Comparison of ENCODE assay signal across 25 cellular contexts in the genomic region with DNA sequence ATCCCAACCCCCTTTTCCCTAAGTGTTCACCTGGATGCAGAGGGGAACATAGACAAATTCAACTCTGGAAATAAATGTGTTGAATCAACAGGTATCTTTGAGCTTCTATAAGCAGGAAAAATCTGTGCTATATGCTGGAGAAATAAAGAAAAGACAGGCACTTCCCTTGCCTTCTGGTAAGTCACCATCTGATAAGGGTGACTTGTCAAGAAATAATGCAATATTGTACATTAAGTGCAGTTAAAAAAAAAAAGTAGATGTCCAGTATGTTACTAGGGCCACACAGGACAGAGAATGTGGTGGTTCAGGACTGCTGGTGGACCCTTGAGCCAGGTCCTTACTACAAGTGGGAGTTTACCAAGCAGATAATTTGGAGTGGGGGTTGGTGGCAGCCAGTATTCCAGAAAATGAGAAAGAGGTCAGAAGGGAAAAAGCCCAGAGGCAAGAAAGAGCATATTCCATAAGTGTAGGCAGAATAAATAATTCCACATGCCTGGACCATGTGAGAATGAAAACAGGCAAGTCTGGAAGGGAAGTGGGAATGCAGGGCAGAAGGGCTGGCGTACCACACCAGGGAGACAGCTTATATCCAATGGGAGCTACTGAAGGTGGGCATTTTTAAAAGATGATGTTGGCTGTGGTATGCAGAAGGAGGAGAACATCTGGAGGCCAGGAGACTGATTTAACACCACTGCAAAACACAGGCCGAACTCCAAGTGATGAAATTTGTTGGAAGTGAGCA.
A peak's percentile ranks its signal among the peaks of the same experiment; 100 is the strongest.
DNase-seq lines count a peak whose midpoint lies in the region; ATAC-seq and TF ChIP-seq lines count a peak whose summit lies in the region.
"Had no signal": no experiment of that assay in that cellular context is flagged by ENCODE, and none has a peak within 500 bp of the region (broad histone marks: within the 10 kb centered on the region; RNA-seq: fewer than 3 reads in every experiment).

No MANE protein-coding gene starts in this region.

- intact Hi-C loops in activated CD4-positive, alpha-beta T cell treated with anti-CD3 and anti-CD28 coated beads for 36 hours (cut with DNase I, micrococcal nuclease), result no loop called here
- intact Hi-C loops in left ventricle myocardium superior (cut with micrococcal nuclease), result no loop called here

- peaks cover 0 to 10% of the 10 kb centered on the region in 2 experiments for H3K36me3 ChIP-seq in mesenchymal stem cell (ENCODE audit: control insufficient read depth in 1 of 2, insufficient read depth in 2 of 2, low read depth in 1 of 2, low read length in 2 of 2)
- H3K36me3 ChIP-seq: BLaER1 treated with 17β-estradiol and CSF1 and Interleukin-3, amounts not matched to agents 10 nM and 100 nM had no signal

- H3K27me3 ChIP-seq in mesenchymal stem cell (ENCODE audit: control insufficient read depth in 1 of 2, insufficient read depth in 1 of 2, low read length in 2 of 2), result no peaks in the 10 kb centered on the region
- H3K27me3 ChIP-seq: BLaER1 treated with 17β-estradiol and CSF1 and Interleukin-3, amounts not matched to agents 10 nM and 100 nM; MG63 had no signal

- no peak overlapping the region for H3K4me2 ChIP-seq in mesenchymal stem cell (ENCODE audit: low read length, poor library complexity, severe bottlenecking)
- H3K4me2 ChIP-seq: BLaER1 treated with 17β-estradiol and CSF1 and Interleukin-3, amounts not matched to agents 10 nM and 100 nM; PC-9 had no signal

- no peak overlapping the region for H2BK5ac ChIP-seq in mesenchymal stem cell (ENCODE audit: low read depth, low read length, poor library complexity, severe bottlenecking)

- H2AFZ ChIP-seq in mesenchymal stem cell (ENCODE audit: low read depth, low read length), result no peak overlapping the region
- H2AFZ ChIP-seq: GM23248, PC-9 had no signal

- H4K8ac ChIP-seq in mesenchymal stem cell (ENCODE audit: low read length), result peak overlapping the region; percentile 61

- H3K9me3 Mint-ChIP-seq in HFFc6, result no peaks in the 10 kb centered on the region; the same call in 1 of the 2 replicates
- H3K9me3 Mint-ChIP-seq in activated CD4-positive, alpha-beta T cell treated with anti-CD3 and anti-CD28 coated beads for 36 hours (ENCODE audit: low read depth), result no peaks in the 10 kb centered on the region
- H3K9me3 Mint-ChIP-seq: CD4-positive, alpha-beta T cell had no signal

- no peaks in the 10 kb centered on the region for H3K4me1 ChIP-seq in mesenchymal stem cell (ENCODE audit: control insufficient read depth, insufficient read depth, low read depth, low read length)

- peak overlapping the region; percentile 23 for H4K91ac ChIP-seq in mesenchymal stem cell (ENCODE audit: low read length)

- peak overlapping the region; percentile 65 for H3K27ac Mint-ChIP-seq in HFFc6
- H3K27ac Mint-ChIP-seq in activated CD4-positive, alpha-beta T cell treated with anti-CD3 and anti-CD28 coated beads for 36 hours, result no peak overlapping the region
- H3K27ac Mint-ChIP-seq: CD4-positive, alpha-beta T cell had no signal

- POLR2A ChIA-PET in activated CD4-positive, alpha-beta T cell treated with anti-CD3 and anti-CD28 coated beads for 36 hours (lab: Charles Lee), result no interaction called here

- no peak overlapping the region for H3K4me3 ChIP-seq in mesenchymal stem cell (ENCODE audit: insufficient read depth in 1 of 2, low read depth in 1 of 2, low read length in 2 of 2)
- H3K4me3 ChIP-seq: BLaER1 treated with 17β-estradiol and CSF1 and Interleukin-3, amounts not matched to agents 10 nM and 100 nM; GM23248; MG63; PC-9 had no signal

- no peak overlapping the region for H2BK120ac ChIP-seq in mesenchymal stem cell (ENCODE audit: low read depth, low read length)

- WGBS in mesenchymal stem cell, result 100% methylated on average over 2 of the region's 2 CpGs

- H3K4me1 Mint-ChIP-seq in HFFc6 (ENCODE audit: low read depth), result peaks cover 71% of the 10 kb centered on the region
- no peaks in the 10 kb centered on the region for H3K4me1 Mint-ChIP-seq in activated CD4-positive, alpha-beta T cell treated with anti-CD3 and anti-CD28 coated beads for 36 hours

- H3K4ac ChIP-seq in mesenchymal stem cell (ENCODE audit: low read depth in 1 of 2, low read length in 2 of 2), result no peak overlapping the region

- H3K23ac ChIP-seq in mesenchymal stem cell (ENCODE audit: low read length in 2 of 2), result no peak overlapping the region

- no peak overlapping the region for H2BK15ac ChIP-seq in mesenchymal stem cell (ENCODE audit: low read depth, poor library complexity, severe bottlenecking)

- H3K27ac ChIP-seq in mesenchymal stem cell (ENCODE audit: low read length, poor library complexity, severe bottlenecking), result no peak overlapping the region
- H3K27ac ChIP-seq: BLaER1 treated with 17β-estradiol and CSF1 and Interleukin-3, amounts not matched to agents 10 nM and 100 nM; GM23248; PC-9 had no signal

- no peak overlapping the region for H3K18ac ChIP-seq in mesenchymal stem cell (ENCODE audit: low read depth in 1 of 2, low read length in 2 of 2)

- H3K9ac ChIP-seq in mesenchymal stem cell (ENCODE audit: low read length), result no peak overlapping the region
- H3K9ac ChIP-seq: BLaER1 treated with 17β-estradiol and CSF1 and Interleukin-3, amounts not matched to agents 10 nM and 100 nM; GM23248 had no signal

- peaks cover 2% of the 10 kb centered on the region; the same call in 1 of the 2 replicates for H3K27me3 Mint-ChIP-seq in HFFc6 (ENCODE audit: insufficient read depth)
- no peaks in the 10 kb centered on the region for H3K27me3 Mint-ChIP-seq in activated CD4-positive, alpha-beta T cell treated with anti-CD3 and anti-CD28 coated beads for 36 hours
- H3K27me3 Mint-ChIP-seq: CD4-positive, alpha-beta T cell had no signal

- H2BK12ac ChIP-seq in mesenchymal stem cell (ENCODE audit: low read length in 2 of 2), result peak overlapping the region; percentile 31 to 87

- H2AK5ac ChIP-seq in mesenchymal stem cell (ENCODE audit: low read length, severe bottlenecking), result no peak overlapping the region

- H3K14ac ChIP-seq in mesenchymal stem cell (ENCODE audit: low read length in 2 of 2), result no peak overlapping the region

- H3K36me3 Mint-ChIP-seq in HFFc6 (ENCODE audit: low read depth), result peaks cover 34% of the 10 kb centered on the region
- no peaks in the 10 kb centered on the region for H3K36me3 Mint-ChIP-seq in activated CD4-positive, alpha-beta T cell treated with anti-CD3 and anti-CD28 coated beads for 36 hours (ENCODE audit: low read depth)

- ATAC-seq in SK-N-SH treated with all-trans-retinoic acid at 6 μM for 48 hours (peak; percentile 23; the same call in 2 of the 3 replicates), left ventricle myocardium superior (no peak)
- ATAC-seq in activated CD4-positive, alpha-beta T cell treated with anti-CD3 and anti-CD28 coated beads for 36 hours, result no peak

- CTCF ChIA-PET in activated CD4-positive, alpha-beta T cell treated with anti-CD3 and anti-CD28 coated beads for 36 hours (lab: Charles Lee), result no interaction called here

- no peaks in the 10 kb centered on the region for H3K9me3 ChIP-seq in mesenchymal stem cell (ENCODE audit: control insufficient read depth, low read length)
- H3K9me3 ChIP-seq: BLaER1 treated with 17β-estradiol and CSF1 and Interleukin-3, amounts not matched to agents 10 nM and 100 nM; MG63 had no signal

- peaks cover 19% of the 10 kb centered on the region for H3K79me1 ChIP-seq in mesenchymal stem cell (replicated peaks; ENCODE audit: low read length, poor library complexity, severe bottlenecking)

- DNase-seq in EH (ENCODE audit: low read depth) (peak; percentile 56), HFFc6 (peak; percentile 23), mesenchymal stem cell (no peak), COLO668 (lab: John Stamatoyannopoulos, UW; ENCODE audit: unreplicated experiment) (no peak), kidney glomerular epithelial cell (lab: John Stamatoyannopoulos, UW) (no peak), left ventricle myocardium superior (no peak)
- no peak for DNase-seq in activated CD4-positive, alpha-beta T cell treated with anti-CD3 and anti-CD28 coated beads for 36 hours
- DNase-seq: AML-193; CD4-positive, alpha-beta T cell; COR-L47; H7; KG1; MG63; NCI-H2029; NCI-H446 treated with DMSO at 0.1 percent for 48 hours; NCI-H526; NCI-H82; NK-92 treated with Interleukin-12 subunit alpha and Interleukin-12 subunit beta, amount 100 ng/mL, for 24 hours; PC-9; Right ventricle myocardium superior; RPMI8226; SW 1271 had no signal

- H3K4me3 Mint-ChIP-seq in HFFc6, result peak overlapping the region; percentile 25
- H3K4me3 Mint-ChIP-seq in activated CD4-positive, alpha-beta T cell treated with anti-CD3 and anti-CD28 coated beads for 36 hours, result no peak overlapping the region
- H3K4me3 Mint-ChIP-seq: CD4-positive, alpha-beta T cell had no signal

- no peak for TF ChIP-seq CTCF in HFFc6 (IDR thresholded peaks at IDR 0.05)

TF ChIP-seq in SK-N-SH treated with all-trans-retinoic acid at 6 μM for 48 hours, 23 proteins besides CTCF, POLR2A, EP300 and RAD21:
- no peak for TF ChIP-seq ZNF8 (CRISPR knock-in tag; IDR thresholded peaks at IDR 0.05)
- TF ChIP-seq ZFP3 (CRISPR knock-in tag; IDR thresholded peaks at IDR 0.05), result no peak
- no peak for TF ChIP-seq SNAI2 (CRISPR knock-in tag; IDR thresholded peaks at IDR 0.05)
- TF ChIP-seq PPARA (CRISPR knock-in tag; IDR thresholded peaks at IDR 0.05; ENCODE audit: borderline replicate concordance), result no peak

Comparison
In these comparisons a context has a peak if more than half of its experiments do, and no peak if none do; other contexts are left out.
1. DNase-seq: peak in EH (single experiment) and HFFc6 (single experiment); none in mesenchymal stem cell (single experiment), COLO668 (single experiment), kidney glomerular epithelial cell (single experiment), activated CD4-positive, alpha-beta T cell treated with anti-CD3 and anti-CD28 coated beads for 36 hours (single experiment) and left ventricle myocardium superior (single experiment).